In the genomic region with DNA sequence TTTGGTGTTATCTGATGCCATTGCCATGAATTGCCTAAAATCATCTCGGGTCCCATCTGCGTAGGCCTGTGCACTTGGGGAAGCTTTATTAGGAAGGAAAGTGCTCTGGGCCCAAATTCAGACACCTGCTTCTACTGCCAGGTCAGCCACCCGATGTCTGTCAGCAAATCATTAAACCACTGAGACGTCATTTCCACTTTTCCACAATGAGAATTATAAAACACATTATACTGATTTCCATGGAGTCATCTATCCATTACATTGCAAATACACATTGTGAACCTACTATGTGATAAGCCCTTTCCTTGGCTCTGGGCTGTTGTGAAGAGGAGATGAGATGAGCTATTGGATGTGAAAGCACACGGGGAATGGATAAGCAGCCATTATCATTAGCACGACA, we compare ENCODE assay signal across 27 cellular contexts.
"Had no signal": no experiment of that assay in that cellular context is flagged by ENCODE, and none has a peak within 500 bp of the region (broad histone marks: within the 10 kb centered on the region; RNA-seq: fewer than 3 reads in every experiment).

No MANE protein-coding gene starts in this region.

- H3K4me1 ChIP-seq: stomach, testis, thyroid gland, tibial artery, upper lobe of left lung, upper lobe of right lung, uterus, vagina had no signal

- H3K9me3 ChIP-seq: stomach, suprapubic skin, testis, thoracic aorta, thyroid gland, tibial artery, tibial nerve, transverse colon, upper lobe of left lung, upper lobe of right lung, uterus, vagina had no signal

- H3K27me3 ChIP-seq: suprapubic skin, testis, thyroid gland, tibial artery, tibial nerve, transverse colon, upper lobe of left lung, upper lobe of right lung, uterus, vagina had no signal

- DNase-seq: stimulated activated CD4-positive, alpha-beta T cell treated with anti-CD3 and anti-CD28 coated beads, Interleukin-2, amount 100 ng/mL, for 48 hours; stimulated activated CD4-positive, alpha-beta T cell treated with anti-CD3 and anti-CD28 coated beads, Interleukin-4, amount 100 ng/mL, for 1 hour; stimulated activated CD4-positive, alpha-beta T cell treated with anti-CD3 and anti-CD28 coated beads, Interleukin-4, amount 100 ng/mL, for 24 hours; stimulated activated CD4-positive, alpha-beta T cell treated with anti-CD3 and anti-CD28 coated beads, Interleukin-4, amount 100 ng/mL, for 4 hours; stimulated activated CD8-positive, alpha-beta memory T cell treated with anti-CD3 and anti-CD28 coated beads, Interleukin-4, amount 100 ng/mL, for 48 hours; stimulated activated naive B cell treated with anti-CD40 and anti-IgM and Interleukin-4, amounts not matched to agents 10 μg/mL and 1 μg/mL and 100 μg/mL, for 72 hours; stimulated activated naive CD4-positive, alpha-beta T cell; stimulated activated naive CD4-positive, alpha-beta T cell treated with Interleukin-2 at 50 U/mL for 16 hours; stimulated activated naive CD8-positive, alpha-beta T cell treated with anti-CD3 and anti-CD28 coated beads, Interleukin-15, amount 100 ng/mL, for 72 hours; stimulated activated naive CD8-positive, alpha-beta T cell treated with anti-CD3 and anti-CD28 coated beads, Interleukin-15, Interleukin-2, amounts not matched to agents 100 U/mL and 50 U/mL, for 24 hours; stomach; substantia nigra; testis; thyroid gland; tibial artery; transverse colon; trophoblast cell; upper lobe of left lung; upper lobe of right lung; uterus had no signal

- ATAC-seq: stimulated activated effector memory CD8-positive, alpha-beta T cell treated with anti-CD3 and anti-CD28 coated beads, Interleukin-12 subunit alpha, Interleukin-12 subunit beta, amount 100 ng/mL, for 72 hours; stimulated activated memory B cell treated with anti-CD40 and anti-IgM and Interleukin-4, amounts not matched to agents 10 μg/mL and 1 μg/mL and 100 μg/mL, for 72 hours; stimulated activated naive B cell treated with anti-CD40 and anti-IgM and Interleukin-4, amounts not matched to agents 10 μg/mL and 1 μg/mL and 100 μg/mL, for 72 hours; stimulated activated naive CD8-positive, alpha-beta T cell treated with anti-CD3 and anti-CD28 coated beads, Interleukin-15, amount 100 ng/mL, for 72 hours; stimulated activated naive CD8-positive, alpha-beta T cell treated with anti-CD3 and anti-CD28 coated beads, Interleukin-15, Interleukin-2, amounts not matched to agents 100 U/mL and 50 U/mL, for 24 hours; upper lobe of right lung had no signal

- FAIRE-seq: urothelium cell line had no signal

- H3K4me3 ChIP-seq: stomach, suprapubic skin, testis, thoracic aorta, thyroid gland, tibial artery, tibial nerve, transverse colon, upper lobe of left lung, upper lobe of right lung, uterus, vagina had no signal

- H3K27ac ChIP-seq: stomach, suprapubic skin, testis, thoracic aorta, thyroid gland, tibial artery, tibial nerve, transverse colon, upper lobe of left lung, upper lobe of right lung, uterus, vagina had no signal

- H3K36me3 ChIP-seq: stomach, suprapubic skin, thoracic aorta, thyroid gland, tibial artery, tibial nerve, transverse colon, upper lobe of left lung, upper lobe of right lung, uterus, vagina had no signal
